18 cellular contexts compared by ENCODE assay signal in the genomic region with DNA sequence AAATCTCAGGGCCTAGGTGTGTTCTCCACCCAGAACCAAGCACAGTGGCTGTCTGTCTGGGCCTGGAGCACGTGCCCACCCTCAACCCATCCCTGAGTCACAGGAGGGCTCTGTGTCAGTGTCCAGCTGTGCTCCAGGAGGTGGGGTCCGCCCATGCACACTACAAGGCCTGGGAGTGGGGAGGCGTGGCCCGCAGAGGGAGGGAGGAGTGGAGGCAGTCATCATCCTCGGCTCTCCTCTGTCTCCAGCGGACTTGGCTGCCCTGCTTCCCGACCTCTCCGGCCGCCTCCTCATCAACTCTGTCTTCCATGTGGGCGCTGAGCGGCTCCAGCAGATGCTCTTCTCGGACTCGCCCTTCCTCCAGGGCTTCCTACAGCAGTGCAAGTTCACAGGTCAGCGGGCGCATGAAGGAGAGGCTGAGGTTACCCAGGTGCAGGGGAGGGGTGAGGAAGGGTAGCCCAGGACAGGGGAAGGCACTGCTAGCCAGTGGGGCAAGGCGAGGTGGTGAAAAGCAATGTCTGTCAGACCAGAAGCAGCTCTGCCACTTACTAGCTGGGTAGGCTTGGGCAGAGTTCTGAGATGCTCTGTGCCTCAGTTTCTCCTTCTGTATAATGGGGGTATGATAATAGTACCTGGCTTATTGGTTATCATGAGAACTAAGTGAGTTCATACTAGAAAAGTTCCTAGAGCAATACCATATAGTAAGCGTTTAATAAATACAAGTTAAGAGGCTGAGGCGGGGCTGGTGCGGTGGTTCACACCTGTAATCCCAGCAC. TPM values are rescaled to one million over a fixed set of nuclear protein-coding genes. Genes with fewer than 3 reads are reported as not detected.
A peak's percentile ranks its signal among the peaks of the same experiment; 100 is the strongest.
DNase-seq lines count a peak whose midpoint lies in the region; ATAC-seq and TF ChIP-seq lines count a peak whose summit lies in the region.
"Had no signal": no experiment of that assay in that cellular context is flagged by ENCODE, and none has a peak within 500 bp of the region (broad histone marks: within the 10 kb centered on the region; RNA-seq: fewer than 3 reads in every experiment).

No MANE protein-coding gene starts in this region.

- no peak for TF ChIP-seq CTCF in CD14-positive monocyte (IDR thresholded peaks at IDR 0.05)
- no peak for TF ChIP-seq CTCF in osteocyte (IDR thresholded peaks at IDR 0.05)

- H3K4me1 Mint-ChIP-seq in CD14-positive monocyte (peaks cover 61% of the 10 kb centered on the region), osteocyte (ENCODE audit: unreplicated experiment) (peaks cover 4% of the 10 kb centered on the region)
- peaks cover 49 to 62% of the 10 kb centered on the region in 2 donors for H3K4me1 Mint-ChIP-seq in effector memory CD8-positive, alpha-beta T cell (ENCODE audit: low read depth in 2 of 2)

- H3K4me3 Mint-ChIP-seq in CD14-positive monocyte: no peak overlapping the region
- H3K4me3 Mint-ChIP-seq in effector memory CD8-positive, alpha-beta T cell: peak overlapping the region in 1 of 2 donors; percentile 47
- no peak overlapping the region for H3K4me3 Mint-ChIP-seq in osteocyte (ENCODE audit: unreplicated experiment)
- H3K4me3 Mint-ChIP-seq: dendritic cell treated with granulocyte-macrophage colony-stimulating factor and Interleukin-4, amounts not matched to agents 40 ng/mL and 50 ng/mL, for 4 days; stimulated activated memory B cell treated with anti-CD40 and anti-IgM and Interleukin-4, amounts not matched to agents 10 μg/mL and 1 μg/mL and 100 μg/mL, for 72 hours; T-helper 2 cell treated with Interferon-gamma antibody and Interleukin-4, amounts not matched to agents 5 μg/mL and 100 μg/mL, for 36 hours had no signal

- H3K27ac Mint-ChIP-seq in CD14-positive monocyte: peak overlapping the region in 5 of 7 donors; percentile 4 to 82 (median 53)
- H3K27ac Mint-ChIP-seq in effector memory CD8-positive, alpha-beta T cell: peak overlapping the region; percentile 16 to 96
- H3K27ac Mint-ChIP-seq in osteocyte (ENCODE audit: unreplicated experiment): peak overlapping the region; percentile 41
- H3K27ac Mint-ChIP-seq: dendritic cell treated with granulocyte-macrophage colony-stimulating factor and Interleukin-4, amounts not matched to agents 40 ng/mL and 50 ng/mL, for 4 days; T-helper 2 cell treated with Interferon-gamma antibody and Interleukin-4, amounts not matched to agents 5 μg/mL and 100 μg/mL, for 36 hours had no signal

- H3K27me3 Mint-ChIP-seq in CD14-positive monocyte (ENCODE audit: low read depth in 3 of 3): peaks cover 0 to 3% (median 0%) of the 10 kb centered on the region in 3 donors
- no peaks in the 10 kb centered on the region for H3K27me3 Mint-ChIP-seq in effector memory CD8-positive, alpha-beta T cell
- no peaks in the 10 kb centered on the region for H3K27me3 Mint-ChIP-seq in osteocyte (ENCODE audit: unreplicated experiment)
- H3K27me3 Mint-ChIP-seq: dendritic cell treated with granulocyte-macrophage colony-stimulating factor and Interleukin-4, amounts not matched to agents 40 ng/mL and 50 ng/mL, for 4 days; stimulated activated memory B cell treated with anti-CD40 and anti-IgM and Interleukin-4, amounts not matched to agents 10 μg/mL and 1 μg/mL and 100 μg/mL, for 72 hours had no signal

- DNase-seq in CD14-positive monocyte (ENCODE audit: low spot score): no peak
- DNase-seq in Daoy (ENCODE audit: low read depth): peak; percentile 41
- DNase-seq in effector memory CD8-positive, alpha-beta T cell: no peak
- no peak for DNase-seq in osteocyte (ENCODE audit: extremely low spot score, unreplicated experiment)
- DNase-seq in DMS153 (lab: John Stamatoyannopoulos, UW): no peak
- no peak for DNase-seq in T-helper 1 cell
- DNase-seq: activated CD4-positive, CD25-positive, alpha-beta regulatory T cell treated with anti-CD3 and anti-CD28 coated beads, Interleukin-2, amount 50 U/mL, for 72 hours; brain microvascular endothelial cell; EL; NCI-H2029; NCI-H524; SHP77; stimulated activated CD4-positive, alpha-beta T cell treated with anti-CD3 and anti-CD28 coated beads, Interleukin-12 subunit alpha, Interleukin-12 subunit beta, amount 100 ng/mL, for 4 hours; tibial artery had no signal

- ATAC-seq in effector memory CD8-positive, alpha-beta T cell (replicated peaks): no peak
- no peak for ATAC-seq in HG03045 (IDR thresholded peaks at IDR 0.05; ENCODE audit: unreplicated experiment)
- ATAC-seq: stimulated activated memory B cell treated with anti-CD40 and anti-IgM and Interleukin-4, amounts not matched to agents 10 μg/mL and 1 μg/mL and 100 μg/mL, for 72 hours had no signal

- H3K9me3 Mint-ChIP-seq in CD14-positive monocyte: no peaks in the 10 kb centered on the region
- no peaks in the 10 kb centered on the region for H3K9me3 Mint-ChIP-seq in effector memory CD8-positive, alpha-beta T cell
- no peaks in the 10 kb centered on the region for H3K9me3 Mint-ChIP-seq in osteocyte (ENCODE audit: unreplicated experiment)
- H3K9me3 Mint-ChIP-seq: dendritic cell treated with granulocyte-macrophage colony-stimulating factor and Interleukin-4, amounts not matched to agents 40 ng/mL and 50 ng/mL, for 4 days; stimulated activated memory B cell treated with anti-CD40 and anti-IgM and Interleukin-4, amounts not matched to agents 10 μg/mL and 1 μg/mL and 100 μg/mL, for 72 hours; T-helper 2 cell treated with Interferon-gamma antibody and Interleukin-4, amounts not matched to agents 5 μg/mL and 100 μg/mL, for 36 hours had no signal

- intact Hi-C loops in CD14-positive monocyte (cut with micrococcal nuclease): no loop called here

- H3K36me3 Mint-ChIP-seq in CD14-positive monocyte: peaks cover 68 to 90% of the 10 kb centered on the region in 2 donors
- peaks cover 89% of the 10 kb centered on the region for H3K36me3 Mint-ChIP-seq in effector memory CD8-positive, alpha-beta T cell (ENCODE audit: insufficient read depth)
- H3K36me3 Mint-ChIP-seq in osteocyte (ENCODE audit: unreplicated experiment): peaks cover 38% of the 10 kb centered on the region

RNA-seq across cellular contexts. Expression of a gene that starts 14.5 kb away (rescaled TPM):
- polyA plus RNA-seq in CD14-positive monocyte: under 1 TPM in 1 of 2 donors, not detected in 1; 0.08 TPM
- total RNA-seq in Daoy (2014; rRNA removed; shearing (Covaris generic)): 2.9 and 6.6 TPM in 2 replicates
- 7.3 and 8.1 TPM in 2 replicates for total RNA-seq in osteocyte

RNA-seq across cellular contexts. Expression of a gene that starts 15.6 kb away (rescaled TPM):
- 10 to 100 TPM in 1 of 2 donors, 1 to 10 TPM in 1; 9.3 to 15.1 TPM for polyA plus RNA-seq in CD14-positive monocyte
- 11.6 and 14.1 TPM in 2 replicates for total RNA-seq in Daoy (2014; rRNA removed; shearing (Covaris generic))
- total RNA-seq in osteocyte: 77.8 and 80.8 TPM in 2 replicates

RNA-seq across cellular contexts. Expression of a gene that starts 25.8 kb away (rescaled TPM):
- not detected for polyA plus RNA-seq in CD14-positive monocyte
- total RNA-seq in Daoy (2014; rRNA removed; shearing (Covaris generic)): not detected in 2 replicates
- not detected in 2 replicates for total RNA-seq in osteocyte

RNA-seq across cellular contexts. Expression of a gene that starts 51.7 kb away (rescaled TPM):
- 1 to 10 TPM; 1.7 to 3.3 TPM for polyA plus RNA-seq in CD14-positive monocyte
- 1.8 and 1.9 TPM in 2 replicates for total RNA-seq in Daoy (2014; rRNA removed; shearing (Covaris generic))
- total RNA-seq in osteocyte: 3.0 and 4.1 TPM in 2 replicates
